ENCODE assay signal across 34 cellular contexts in genomic region chr12:49920915-49921286, GRCh38. TPM values are rescaled to one million over a fixed set of nuclear protein-coding genes. Genes with fewer than 3 reads are reported as not detected.
"Had no signal": no experiment of that assay in that cellular context is flagged by ENCODE, and none has a peak within 500 bp of the region (broad histone marks: within the 10 kb centered on the region; RNA-seq: fewer than 3 reads in every experiment).

No MANE protein-coding gene starts in this region.

- H3K4me3 Mint-ChIP-seq: activated B cell treated with CpG ODN at 0.5 μM for 24 hours; activated CD4-positive, alpha-beta memory T cell treated with anti-CD3 and anti-CD28 coated beads for 36 hours; activated CD8-positive, alpha-beta memory T cell treated with anti-CD3 and anti-CD28 coated beads, Interleukin-2, amount 10 ng/mL, durations not matched to agents 7 days and 5 days; activated naive CD8-positive, alpha-beta T cell treated with anti-CD3 and anti-CD28 coated beads for 36 hours; T-helper 2 cell treated with Interferon-gamma antibody and Interleukin-4, amounts not matched to agents 5 μg/mL and 100 μg/mL, for 36 hours had no signal

- H3K27ac ChIP-seq: brain microvascular endothelial cell, Peyer's patch had no signal

- H3K4me1 Mint-ChIP-seq: activated B cell treated with CpG ODN at 0.5 μM for 24 hours; activated CD8-positive, alpha-beta memory T cell treated with anti-CD3 and anti-CD28 coated beads, Interleukin-2, amount 10 ng/mL, durations not matched to agents 7 days and 5 days; activated naive CD8-positive, alpha-beta T cell treated with anti-CD3 and anti-CD28 coated beads for 36 hours had no signal

- H3K9me3 ChIP-seq: Peyer's patch had no signal

- H3K4me3 ChIP-seq: Peyer's patch had no signal

- H3K27me3 ChIP-seq: brain microvascular endothelial cell, Peyer's patch had no signal

- H3K36me3 Mint-ChIP-seq: activated CD4-positive, alpha-beta memory T cell treated with anti-CD3 and anti-CD28 coated beads for 36 hours; activated CD8-positive, alpha-beta memory T cell treated with anti-CD3 and anti-CD28 coated beads, Interleukin-2, amount 10 ng/mL, durations not matched to agents 7 days and 5 days; activated naive CD8-positive, alpha-beta T cell treated with anti-CD3 and anti-CD28 coated beads for 36 hours had no signal

- H3K9me3 Mint-ChIP-seq: activated B cell treated with CpG ODN at 0.5 μM for 24 hours; activated CD4-positive, alpha-beta memory T cell treated with anti-CD3 and anti-CD28 coated beads for 36 hours; activated naive CD8-positive, alpha-beta T cell treated with anti-CD3 and anti-CD28 coated beads for 36 hours; T-helper 2 cell treated with Interferon-gamma antibody and Interleukin-4, amounts not matched to agents 5 μg/mL and 100 μg/mL, for 36 hours had no signal

- DNase-seq: activated B cell treated with CpG ODN at 0.5 μM for 24 hours; activated CD4-positive, alpha-beta memory T cell treated with anti-CD3 and anti-CD28 coated beads for 36 hours; activated CD4-positive, alpha-beta T cell treated with anti-CD3 and anti-CD28 coated beads for 4 hours; activated CD4-positive, alpha-beta T cell treated with anti-CD3 and anti-CD28 coated beads, Interleukin-2, amount 50 U/mL, for 1 hour; activated CD4-positive, CD25-positive, alpha-beta regulatory T cell treated with anti-CD3 and anti-CD28 coated beads, Interleukin-2, amount 50 U/mL, for 72 hours; activated CD8-positive, alpha-beta memory T cell treated with anti-CD3 and anti-CD28 coated beads for 24 hours; activated CD8-positive, alpha-beta memory T cell treated with anti-CD3 and anti-CD28 coated beads, Interleukin-2, amount 10 ng/mL, durations not matched to agents 7 days and 5 days; activated CD8-positive, alpha-beta memory T cell treated with anti-CD3 and anti-CD28 coated beads, Interleukin-2, amount 50 U/mL, for 48 hours; activated naive CD4-positive, alpha-beta T cell; activated naive CD4-positive, alpha-beta T cell treated with anti-CD3 and anti-CD28 coated beads, Interleukin-2, amount 50 U/mL, for 16 hours; activated naive CD8-positive, alpha-beta T cell treated with anti-CD3 and anti-CD28 coated beads for 36 hours; activated T-cell treated with anti-CD3 and anti-CD28 coated beads, Interleukin-2, amount 50 U/mL, for 48 hours; amniotic stem cell; central memory CD4-positive, alpha-beta T cell; NCI-H1092 treated with DMSO at 0.1 percent for 48 hours; NCI-H1417; NCI-H146; NCI-H187; NCI-H2029 treated with DMSO at 0.1 percent for 48 hours; NCI-H2107; NCI-H2171; NCI-H510A; NCI-H526; NCI-H748 treated with DMSO at 0.1 percent for 48 hours; NK-92 treated with Interleukin-12 subunit alpha and Interleukin-12 subunit beta, amount 100 ng/mL, for 24 hours; SIG-M5 had no signal

- H3K27me3 Mint-ChIP-seq: activated naive CD8-positive, alpha-beta T cell treated with anti-CD3 and anti-CD28 coated beads for 36 hours had no signal

- H3K36me3 ChIP-seq: brain microvascular endothelial cell, Peyer's patch had no signal

- ATAC-seq: activated CD8-positive, alpha-beta memory T cell treated with anti-CD3 and anti-CD28 coated beads, Interleukin-2, amount 10 ng/mL, durations not matched to agents 7 days and 5 days had no signal

- H3K27ac Mint-ChIP-seq: activated B cell treated with CpG ODN at 0.5 μM for 24 hours; activated CD4-positive, alpha-beta memory T cell treated with anti-CD3 and anti-CD28 coated beads for 36 hours; activated CD8-positive, alpha-beta memory T cell treated with anti-CD3 and anti-CD28 coated beads, Interleukin-2, amount 10 ng/mL, durations not matched to agents 7 days and 5 days; activated naive CD8-positive, alpha-beta T cell treated with anti-CD3 and anti-CD28 coated beads for 36 hours; T-helper 2 cell treated with Interferon-gamma antibody and Interleukin-4, amounts not matched to agents 5 μg/mL and 100 μg/mL, for 36 hours had no signal

- H3K4me1 ChIP-seq: Peyer's patch had no signal

RNA-seq across cellular contexts. Expression of gene FAIM2, which starts 17.2 kb away (rescaled TPM):
- total RNA-seq: activated B cell treated with CpG ODN at 0.5 μM for 24 hours, SK-MEL-5 had no signal

RNA-seq across cellular contexts. Expression of gene AQP2, which starts 29.6 kb away (rescaled TPM):
- total RNA-seq: activated B cell treated with CpG ODN at 0.5 μM for 24 hours; activated CD4-positive, alpha-beta memory T cell treated with anti-CD3 and anti-CD28 coated beads for 36 hours; activated CD8-positive, alpha-beta memory T cell treated with anti-CD3 and anti-CD28 coated beads, Interleukin-2, amount 10 ng/mL, durations not matched to agents 7 days and 5 days; activated naive CD8-positive, alpha-beta T cell treated with anti-CD3 and anti-CD28 coated beads for 36 hours; M059J; PC-3; Peyer's patch; SK-MEL-5; T-helper 1 cell treated with Interleukin-12 subunit alpha and Interleukin-12 subunit beta and Interleukin-4 antibody, amounts not matched to agents 30 ng/mL and 1 ng/mL, for 36 hours had no signal
- polyA plus RNA-seq: aorta had no signal

RNA-seq across cellular contexts. Expression of gene AQP5, which starts 40.8 kb away (rescaled TPM):
- total RNA-seq: activated B cell treated with CpG ODN at 0.5 μM for 24 hours; activated CD4-positive, alpha-beta memory T cell treated with anti-CD3 and anti-CD28 coated beads for 36 hours; activated CD8-positive, alpha-beta memory T cell treated with anti-CD3 and anti-CD28 coated beads, Interleukin-2, amount 10 ng/mL, durations not matched to agents 7 days and 5 days; activated naive CD8-positive, alpha-beta T cell treated with anti-CD3 and anti-CD28 coated beads for 36 hours; PC-3; Peyer's patch; SK-MEL-5; T-helper 1 cell treated with Interleukin-12 subunit alpha and Interleukin-12 subunit beta and Interleukin-4 antibody, amounts not matched to agents 30 ng/mL and 1 ng/mL, for 36 hours had no signal

RNA-seq across cellular contexts. Expression of gene AQP6, which starts 51.8 kb away (rescaled TPM):
- total RNA-seq: activated B cell treated with CpG ODN at 0.5 μM for 24 hours; activated CD4-positive, alpha-beta memory T cell treated with anti-CD3 and anti-CD28 coated beads for 36 hours; activated CD8-positive, alpha-beta memory T cell treated with anti-CD3 and anti-CD28 coated beads, Interleukin-2, amount 10 ng/mL, durations not matched to agents 7 days and 5 days; activated naive CD8-positive, alpha-beta T cell treated with anti-CD3 and anti-CD28 coated beads for 36 hours; M059J; PC-3; Peyer's patch; T-helper 1 cell treated with Interleukin-12 subunit alpha and Interleukin-12 subunit beta and Interleukin-4 antibody, amounts not matched to agents 30 ng/mL and 1 ng/mL, for 36 hours had no signal
- polyA plus RNA-seq: aorta had no signal
